Comparison of ENCODE assay signal across 8 cellular contexts in the genomic region with DNA sequence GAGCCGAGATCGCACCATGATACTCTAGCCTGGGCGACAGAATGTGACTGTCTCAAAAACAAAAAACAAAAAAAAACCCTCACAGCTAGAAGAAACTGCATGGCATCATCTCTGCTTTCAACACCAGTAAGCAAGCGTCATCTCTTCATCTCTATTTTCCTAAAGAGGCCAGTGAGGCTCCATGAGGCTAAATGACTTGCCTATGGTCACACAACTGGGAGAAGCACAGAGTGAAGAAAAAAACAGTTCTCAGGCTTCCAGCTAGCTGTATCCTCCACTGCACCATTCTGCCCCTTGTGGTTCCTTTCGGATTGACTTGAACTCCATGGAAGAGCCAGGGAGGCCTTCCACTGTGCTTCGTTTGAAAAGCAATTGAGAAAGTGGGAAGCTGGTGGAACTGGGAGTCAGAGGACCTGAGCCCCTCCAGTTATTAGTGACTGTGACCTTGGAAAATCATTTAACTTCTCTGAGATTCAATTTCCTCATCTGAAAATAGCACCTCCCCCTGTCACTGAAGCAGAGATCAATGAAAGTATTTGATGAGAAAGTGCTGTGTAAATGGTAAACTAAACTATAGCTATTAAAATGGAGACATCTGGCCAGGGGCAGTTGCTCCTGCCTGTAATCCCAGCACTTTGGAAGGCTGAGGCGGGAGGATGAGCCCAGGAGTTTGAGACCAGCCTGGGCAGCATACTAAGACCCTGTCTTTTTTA. TPM values are rescaled to one million over a fixed set of nuclear protein-coding genes. Genes with fewer than 3 reads are reported as not detected.
DNase-seq lines count a peak whose midpoint lies in the region; ATAC-seq, FAIRE-seq and TF ChIP-seq lines count a peak whose summit lies in the region.

No MANE protein-coding gene starts in this region.

- TF ChIP-seq POLR2A in Peyer's patch (IDR thresholded peaks at IDR 0.05): no peak
- no peak for TF ChIP-seq POLR2A in lower leg skin (IDR thresholded peaks at IDR 0.05)

- no peaks in the 10 kb centered on the region for H3K9me3 ChIP-seq in Peyer's patch
- no peaks in the 10 kb centered on the region for H3K9me3 ChIP-seq in aorta (ENCODE audit: control insufficient read depth, low read length)

- TF ChIP-seq CTCF in Peyer's patch (IDR thresholded peaks at IDR 0.05): peak in 5 of 6 experiments; percentile 8 to 63 (median 60)
- TF ChIP-seq CTCF in lower leg skin (IDR thresholded peaks at IDR 0.05): no peak

- H3K27ac ChIP-seq in Peyer's patch: no peak overlapping the region
- H3K27ac ChIP-seq in aorta (ENCODE audit: low read depth in 1 of 2, low read length in 2 of 2): no peak overlapping the region

- DNase-seq in DMS114 treated with DMSO at 0.1 percent for 48 hours (lab: John Stamatoyannopoulos, UW; ENCODE audit: unreplicated experiment): peak; percentile 82
- DNase-seq in HTR-8/SVneo (ENCODE audit: insufficient read length, low spot score): peak; percentile 66
- DNase-seq in Peyer's patch: peak in 1 of 3 donors; percentile 75
- DNase-seq in dermis microvascular lymphatic vessel endothelial cell (ENCODE audit: low read depth in 2 of 2): peak; percentile 57 to 83
- peak; percentile 18 to 41 for DNase-seq in lower leg skin (ENCODE audit: low spot score in 2 of 2)
- DNase-seq in aorta: peak in 1 of 2 donors; percentile 55

- FAIRE-seq in HTR-8/SVneo (lab: Jason Lieb, UNC): no peak

- H3K27me3 ChIP-seq in Peyer's patch: no peaks in the 10 kb centered on the region
- no peaks in the 10 kb centered on the region for H3K27me3 ChIP-seq in aorta (ENCODE audit: control insufficient read depth in 1 of 2, insufficient read depth in 2 of 2, low read length in 1 of 2)

- H3K4me1 ChIP-seq in Peyer's patch: peaks cover 0 to 5% (median 0%) of the 10 kb centered on the region in 4 donors
- H3K4me1 ChIP-seq in aorta (ENCODE audit: control insufficient read depth in 1 of 2, insufficient read depth in 2 of 2, low read length in 2 of 2): no peaks in the 10 kb centered on the region

- intact Hi-C loops in lower leg skin (cut with DNase I; ENCODE audit: low total_unique reads): no loop called here
- intact Hi-C loops in aorta (cut with DNase I): no loop called here

- H3K36me3 ChIP-seq in Peyer's patch: no peaks in the 10 kb centered on the region
- H3K36me3 ChIP-seq in aorta (ENCODE audit: control insufficient read depth in 1 of 2, insufficient read depth in 2 of 2, low read length in 1 of 2): no peaks in the 10 kb centered on the region

- 58 to 67% methylated on average over 7 of the region's 7 CpGs for WGBS in lower leg skin, 2 donors
- WGBS in aorta, 2 donors: 64 to 65% methylated on average over 7 of the region's 7 CpGs

- ATAC-seq in aorta (ENCODE audit: low FRiP score): peak; percentile 79
- ATAC-seq in HG02852 (IDR thresholded peaks at IDR 0.05; ENCODE audit: unreplicated experiment): no peak
- ATAC-seq in HG03039 (IDR thresholded peaks at IDR 0.05; ENCODE audit: unreplicated experiment): no peak

- H3K4me3 ChIP-seq in Peyer's patch: no peak overlapping the region
- no peak overlapping the region for H3K4me3 ChIP-seq in lower leg skin (ENCODE audit: low read depth, poor library complexity, severe bottlenecking)
- no peak overlapping the region for H3K4me3 ChIP-seq in aorta (ENCODE audit: low read length in 2 of 2)

RNA-seq across cellular contexts. Expression of a gene that starts 32.1 kb away (rescaled TPM):
- total RNA-seq in Peyer's patch (10 to 100 TPM; 16.6 to 70.1 (median 24.5) TPM), dermis microvascular lymphatic vessel endothelial cell (18.6 and 24.0 TPM in 2 replicates), lower leg skin (10 to 100 TPM in 3 of 4 donors, 1 to 10 TPM in 1; 7.4 to 16.4 (median 13.3) TPM), aorta (10 to 100 TPM; 30.4 to 41.3 TPM)
- polyA plus RNA-seq in aorta: 1 to 10 TPM; 3.3 to 5.8 TPM

RNA-seq across cellular contexts. Expression of a gene that starts 45.1 kb away (rescaled TPM):
- total RNA-seq in Peyer's patch: 100 to 1,000 TPM; 144 to 220 (median 199) TPM
- 126 and 278 TPM in 2 replicates for total RNA-seq in dermis microvascular lymphatic vessel endothelial cell
- 100 to 1,000 TPM; 451 to 676 (median 466) TPM for total RNA-seq in lower leg skin
- 100 to 1,000 TPM; 149 to 156 TPM for total RNA-seq in aorta
- polyA plus RNA-seq in aorta: 10 to 100 TPM; 89.0 to 94.2 TPM

Comparison
In these comparisons a context has a peak if more than half of its experiments do, and no peak if none do; other contexts are left out.
1. CTCF ChIP-seq: peak in Peyer's patch (5 of 6); none in lower leg skin (0 of 3).